In genomic region chr2:146048141-146048540, GRCh38 we compare ENCODE assay signal across 29 cellular contexts.
"Had no signal": no experiment of that assay in that cellular context is flagged by ENCODE, and none has a peak within 500 bp of the region (broad histone marks: within the 10 kb centered on the region; RNA-seq: fewer than 3 reads in every experiment).

No MANE protein-coding gene starts in this region.

- H3K36me3 Mint-ChIP-seq: activated CD4-positive, alpha-beta memory T cell treated with anti-CD3 and anti-CD28 coated beads for 36 hours; activated naive CD4-positive, alpha-beta T cell treated with anti-CD3 and anti-CD28 coated beads, Interleukin-2, amount 50 U/mL, for 72 hours; T-cell had no signal

- H3K27ac ChIP-seq: ascending aorta, body of pancreas, KMS-11, SK-N-MC had no signal

- H3K9me3 Mint-ChIP-seq: activated CD4-positive, alpha-beta T cell treated with anti-CD3 and anti-CD28 coated beads, Interleukin-2, amount 10 ng/mL, durations not matched to agents 7 days and 5 days; activated naive CD8-positive, alpha-beta T cell treated with anti-CD3 and anti-CD28 coated beads, Interleukin-2, amount 50 U/mL, for 24 hours had no signal

- DNase-seq: activated CD4-positive, alpha-beta memory T cell treated with anti-CD3 and anti-CD28 coated beads for 36 hours; activated CD4-positive, alpha-beta T cell treated with anti-CD3 and anti-CD28 coated beads, Interleukin-2, amount 10 ng/mL, durations not matched to agents 7 days and 5 days; activated CD4-positive, CD25-positive, alpha-beta regulatory T cell; activated CD8-positive, alpha-beta memory T cell treated with anti-CD3 and anti-CD28 coated beads for 24 hours; activated effector memory CD4-positive, alpha-beta T cell treated with anti-CD3 and anti-CD28 coated beads, Interleukin-2, amount 50 U/mL, for 16 hours; activated naive CD4-positive, alpha-beta T cell treated with Interleukin-2 at 50 U/mL for 16 hours; activated naive CD8-positive, alpha-beta T cell treated with anti-CD3 and anti-CD28 coated beads, Interleukin-2, amount 50 U/mL, for 24 hours; activated T-cell treated with anti-CD3 and anti-CD28 coated beads, Interleukin-2, amount 50 U/mL, for 4 hours; amniotic stem cell; body of pancreas; MG63; MV-4-11; NCI-H1092 treated with DMSO at 0.1 percent for 48 hours; NCI-H1436 treated with DMSO at 0.1 percent for 48 hours; NCI-H1930; NCI-H2107; NCI-H446 treated with DMSO at 0.1 percent for 48 hours; NCI-H524 treated with DMSO at 0.1 percent for 48 hours; NCI-H82; SIG-M5; T-cell; T-helper 2 cell; T1000 had no signal

- H3K4me3 ChIP-seq: ascending aorta, body of pancreas, MG63, SK-N-MC had no signal

- H3K4me1 Mint-ChIP-seq: activated CD4-positive, alpha-beta T cell treated with anti-CD3 and anti-CD28 coated beads, Interleukin-2, amount 10 ng/mL, durations not matched to agents 7 days and 5 days; activated naive CD8-positive, alpha-beta T cell treated with anti-CD3 and anti-CD28 coated beads, Interleukin-2, amount 50 U/mL, for 24 hours; central memory CD8-positive, alpha-beta T cell; T-cell had no signal

- H3K27me3 ChIP-seq: ascending aorta, body of pancreas, MG63 had no signal

- H3K4me1 ChIP-seq: ascending aorta, body of pancreas had no signal

- H3K27ac Mint-ChIP-seq: activated CD4-positive, alpha-beta memory T cell treated with anti-CD3 and anti-CD28 coated beads for 36 hours; activated CD4-positive, alpha-beta T cell treated with anti-CD3 and anti-CD28 coated beads, Interleukin-2, amount 10 ng/mL, durations not matched to agents 7 days and 5 days; activated naive CD4-positive, alpha-beta T cell treated with anti-CD3 and anti-CD28 coated beads, Interleukin-2, amount 50 U/mL, for 72 hours; activated naive CD8-positive, alpha-beta T cell treated with anti-CD3 and anti-CD28 coated beads, Interleukin-2, amount 50 U/mL, for 24 hours; T-cell had no signal

- FAIRE-seq: TTC549 had no signal

- H3K9me3 ChIP-seq: ascending aorta, body of pancreas, MG63 had no signal

- H3K27me3 Mint-ChIP-seq: activated CD4-positive, alpha-beta memory T cell treated with anti-CD3 and anti-CD28 coated beads for 36 hours; activated CD4-positive, alpha-beta T cell treated with anti-CD3 and anti-CD28 coated beads, Interleukin-2, amount 10 ng/mL, durations not matched to agents 7 days and 5 days; activated naive CD8-positive, alpha-beta T cell treated with anti-CD3 and anti-CD28 coated beads, Interleukin-2, amount 50 U/mL, for 24 hours; central memory CD8-positive, alpha-beta T cell; T-cell had no signal

- H3K4me3 Mint-ChIP-seq: activated CD4-positive, alpha-beta memory T cell treated with anti-CD3 and anti-CD28 coated beads for 36 hours; activated CD4-positive, alpha-beta T cell treated with anti-CD3 and anti-CD28 coated beads, Interleukin-2, amount 10 ng/mL, durations not matched to agents 7 days and 5 days; activated naive CD8-positive, alpha-beta T cell treated with anti-CD3 and anti-CD28 coated beads, Interleukin-2, amount 50 U/mL, for 24 hours; activated T-cell treated with anti-CD3 and anti-CD28 coated beads, Interleukin-2, amount 50 U/mL, for 4 hours; central memory CD8-positive, alpha-beta T cell; T-cell had no signal

- H3K36me3 ChIP-seq: ascending aorta, MG63 had no signal
